22 cellular contexts compared by ENCODE assay signal in the genomic region with DNA sequence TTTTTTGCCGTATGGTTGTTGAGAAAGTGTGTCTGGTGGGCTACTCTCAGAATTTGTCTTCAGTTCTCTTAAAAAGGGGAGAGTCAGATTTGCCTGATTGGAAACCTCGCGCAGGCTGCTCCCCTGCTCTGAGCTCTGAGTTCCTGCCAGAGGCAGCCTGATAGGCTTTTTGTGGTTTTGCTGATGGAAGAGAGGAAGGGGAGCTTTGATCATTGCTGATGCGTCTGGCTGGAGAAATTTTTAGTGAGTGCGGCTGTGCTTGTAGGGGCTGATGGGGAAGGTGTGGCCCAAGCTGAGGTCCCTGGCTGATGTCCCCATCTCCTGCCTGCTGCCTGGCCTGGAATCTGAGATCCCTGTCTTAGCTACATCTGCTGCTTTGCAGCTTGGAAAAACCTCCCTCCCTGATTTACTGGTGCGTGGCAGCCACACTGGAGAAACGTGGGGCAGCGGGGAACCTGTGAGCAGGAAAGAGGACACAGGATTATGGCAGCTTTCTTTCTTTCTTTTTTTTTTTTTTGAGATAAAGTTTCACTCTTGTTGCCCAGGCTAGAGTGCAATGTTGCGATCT. TPM values are rescaled to one million over a fixed set of nuclear protein-coding genes. Genes with fewer than 3 reads are reported as not detected.
"Had no signal": no experiment of that assay in that cellular context is flagged by ENCODE, and none has a peak within 500 bp of the region (broad histone marks: within the 10 kb centered on the region; RNA-seq: fewer than 3 reads in every experiment).

No MANE protein-coding gene starts in this region.

- H3K4me3 ChIP-seq: cardiac muscle cell, esophagus muscularis mucosa, gastroesophageal sphincter, heart right ventricle, thoracic aorta, upper lobe of right lung had no signal

- H3K4me1 ChIP-seq: parathyroid adenoma had no signal

- ATAC-seq: activated CD4-positive, alpha-beta T cell treated with anti-CD3 and anti-CD28 coated beads for 36 hours; gastroesophageal sphincter; heart right ventricle; naive thymus-derived CD4-positive, alpha-beta T cell; stimulated activated naive B cell treated with anti-CD40 and anti-IgM and Interleukin-4, amounts not matched to agents 10 μg/mL and 1 μg/mL and 100 μg/mL, for 72 hours; upper lobe of right lung had no signal

- DNase-seq: activated CD4-positive, alpha-beta T cell treated with anti-CD3 and anti-CD28 coated beads for 36 hours; activated CD4-positive, alpha-beta T cell treated with anti-CD3 and anti-CD28 coated beads, Interleukin-2, amount 50 U/mL, for 48 hours; activated T-cell treated with anti-CD3 and anti-CD28 coated beads for 4 hours; effector memory CD4-positive, alpha-beta T cell; heart right ventricle; kidney glomerular epithelial cell; mesenchymal stem cell; naive thymus-derived CD4-positive, alpha-beta T cell; stimulated activated naive B cell treated with anti-CD40 and anti-IgM and Interleukin-4, amounts not matched to agents 10 μg/mL and 1 μg/mL and 100 μg/mL, for 72 hours; upper lobe of right lung; WERI-Rb-1 had no signal

- H3K4me1 Mint-ChIP-seq: activated CD4-positive, alpha-beta T cell treated with anti-CD3 and anti-CD28 coated beads for 36 hours; stimulated activated naive B cell treated with anti-CD40 and anti-IgM and Interleukin-4, amounts not matched to agents 10 μg/mL and 1 μg/mL and 100 μg/mL, for 72 hours had no signal

- H3K36me3 ChIP-seq: cardiac muscle cell, esophagus muscularis mucosa, gastroesophageal sphincter, heart right ventricle, neutrophil, thoracic aorta, upper lobe of right lung, WERI-Rb-1 had no signal

- H3K27ac ChIP-seq: cardiac muscle cell, esophagus muscularis mucosa, gastroesophageal sphincter, heart right ventricle, neutrophil, parathyroid adenoma, thoracic aorta, upper lobe of right lung, WERI-Rb-1 had no signal

- H3K9me3 Mint-ChIP-seq: activated T-helper 1 cell treated with anti-CD3 and anti-CD28 coated beads, Interleukin-12 subunit alpha, Interleukin-12 subunit beta, Interleukin-2, Interleukin-4 antibody, amounts not matched to agents 30 ng/mL and 10 ng/mL and 1 ng/mL, durations not matched to agents 14 hours and 24 hours and 36 hours; dendritic cell treated with granulocyte-macrophage colony-stimulating factor and Interleukin-4, amounts not matched to agents 40 ng/mL and 50 ng/mL, for 4 days; stimulated activated naive B cell treated with anti-CD40 and anti-IgM and Interleukin-4, amounts not matched to agents 10 μg/mL and 1 μg/mL and 100 μg/mL, for 72 hours; T-helper 1 cell treated with Interleukin-12 subunit alpha and Interleukin-12 subunit beta and Interleukin-4 antibody, amounts not matched to agents 30 μg/mL and 1 μg/mL, for 36 hours had no signal

- H3K9me3 ChIP-seq: esophagus muscularis mucosa, gastroesophageal sphincter, heart right ventricle, neutrophil, thoracic aorta, upper lobe of right lung had no signal

- H3K36me3 Mint-ChIP-seq: activated naive CD8-positive, alpha-beta T cell; naive thymus-derived CD4-positive, alpha-beta T cell had no signal

- H3K4me3 Mint-ChIP-seq: activated CD4-positive, alpha-beta T cell treated with anti-CD3 and anti-CD28 coated beads for 36 hours; activated naive CD8-positive, alpha-beta T cell; activated T-helper 1 cell treated with anti-CD3 and anti-CD28 coated beads, Interleukin-12 subunit alpha, Interleukin-12 subunit beta, Interleukin-2, Interleukin-4 antibody, amounts not matched to agents 30 ng/mL and 10 ng/mL and 1 ng/mL, durations not matched to agents 14 hours and 24 hours and 36 hours; dendritic cell treated with granulocyte-macrophage colony-stimulating factor and Interleukin-4, amounts not matched to agents 40 ng/mL and 50 ng/mL, for 4 days; stimulated activated naive B cell treated with anti-CD40 and anti-IgM and Interleukin-4, amounts not matched to agents 10 μg/mL and 1 μg/mL and 100 μg/mL, for 72 hours; T-helper 1 cell treated with Interleukin-12 subunit alpha and Interleukin-12 subunit beta and Interleukin-4 antibody, amounts not matched to agents 30 μg/mL and 1 μg/mL, for 36 hours had no signal

- H3K27ac Mint-ChIP-seq: activated CD4-positive, alpha-beta T cell treated with anti-CD3 and anti-CD28 coated beads for 36 hours; activated naive CD8-positive, alpha-beta T cell; activated T-helper 1 cell treated with anti-CD3 and anti-CD28 coated beads, Interleukin-12 subunit alpha, Interleukin-12 subunit beta, Interleukin-2, Interleukin-4 antibody, amounts not matched to agents 30 ng/mL and 10 ng/mL and 1 ng/mL, durations not matched to agents 14 hours and 24 hours and 36 hours; dendritic cell treated with granulocyte-macrophage colony-stimulating factor and Interleukin-4, amounts not matched to agents 40 ng/mL and 50 ng/mL, for 4 days; naive thymus-derived CD4-positive, alpha-beta T cell; stimulated activated naive B cell treated with anti-CD40 and anti-IgM and Interleukin-4, amounts not matched to agents 10 μg/mL and 1 μg/mL and 100 μg/mL, for 72 hours; T-helper 1 cell treated with Interleukin-12 subunit alpha and Interleukin-12 subunit beta and Interleukin-4 antibody, amounts not matched to agents 30 μg/mL and 1 μg/mL, for 36 hours had no signal

RNA-seq across cellular contexts. Expression of a gene that starts 2.9 kb away (rescaled TPM):
- total RNA-seq: activated CD4-positive, alpha-beta T cell treated with anti-CD3 and anti-CD28 coated beads for 36 hours; activated T-helper 1 cell treated with anti-CD3 and anti-CD28 coated beads, Interleukin-12 subunit alpha, Interleukin-12 subunit beta, Interleukin-2, Interleukin-4 antibody, amounts not matched to agents 30 ng/mL and 10 ng/mL and 1 ng/mL, durations not matched to agents 14 hours and 24 hours and 36 hours; endothelial cell of umbilical vein; naive thymus-derived CD4-positive, alpha-beta T cell had no signal
